Comparison of ENCODE assay signal across 7 cellular contexts in genomic region chr1:234239515-234239914, GRCh38.
"Had no signal": no experiment of that assay in that cellular context is flagged by ENCODE, and none has a peak within 500 bp of the region (broad histone marks: within the 10 kb centered on the region; RNA-seq: fewer than 3 reads in every experiment).

No MANE protein-coding gene starts in this region.

- FAIRE-seq: HTR-8/SVneo had no signal

- H3K4me3 ChIP-seq: GM23248 had no signal

- H2AFZ ChIP-seq: GM23248 had no signal

- DNase-seq: GM23248, GOT3, H7, HCEC 1CT, IMR-90, KBM-7 had no signal

- H3K27ac ChIP-seq: GM23248 had no signal

- H3K9ac ChIP-seq: GM23248 had no signal
